ENCODE assay signal across 28 cellular contexts in the genomic region with DNA sequence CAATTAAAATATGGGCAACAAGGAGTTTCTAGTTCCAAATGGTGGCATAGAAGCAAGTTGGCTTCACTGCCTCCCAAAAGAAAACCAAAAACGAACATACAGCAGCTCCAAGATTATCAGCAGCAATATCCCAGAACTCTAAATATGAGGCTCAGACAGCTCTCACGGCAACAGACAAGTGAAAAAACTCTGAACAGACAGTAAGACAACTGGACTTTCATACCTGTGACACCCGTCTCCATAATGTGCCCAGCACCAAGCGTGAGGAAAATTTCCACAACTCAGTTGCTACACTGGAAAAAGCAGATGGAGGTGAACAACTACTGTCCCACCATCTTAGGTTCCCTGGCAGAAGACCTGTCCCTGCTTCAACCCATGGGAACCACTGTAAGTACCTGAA. TPM values are rescaled to one million over a fixed set of nuclear protein-coding genes. Genes with fewer than 3 reads are reported as not detected.
"Had no signal": no experiment of that assay in that cellular context is flagged by ENCODE, and none has a peak within 500 bp of the region (broad histone marks: within the 10 kb centered on the region; RNA-seq: fewer than 3 reads in every experiment).

No MANE protein-coding gene starts in this region.

- H3K27me3 Mint-ChIP-seq: activated CD4-positive, alpha-beta T cell treated with anti-CD3 and anti-CD28 coated beads for 36 hours; activated naive CD4-positive, alpha-beta T cell treated with anti-CD3 and anti-CD28 coated beads, Interleukin-2, amount 50 U/mL, for 24 hours; activated T-cell treated with anti-CD3 and anti-CD28 coated beads, Interleukin-2, amount 50 U/mL, for 24 hours had no signal

- H3K4me3 ChIP-seq: ascending aorta had no signal

- H3K27ac ChIP-seq: ascending aorta, RWPE1 had no signal

- H3K9me3 Mint-ChIP-seq: activated naive CD4-positive, alpha-beta T cell treated with anti-CD3 and anti-CD28 coated beads, Interleukin-2, amount 50 U/mL, for 24 hours had no signal

- H3K4me3 Mint-ChIP-seq: activated CD4-positive, alpha-beta T cell treated with anti-CD3 and anti-CD28 coated beads for 36 hours; activated CD4-positive, alpha-beta T cell treated with anti-CD3 and anti-CD28 coated beads, Interleukin-2, amount 10 ng/mL, durations not matched to agents 7 days and 5 days; activated CD8-positive, alpha-beta T cell treated with anti-CD3 and anti-CD28 coated beads, Interleukin-2, amount 10 ng/mL, durations not matched to agents 7 days and 5 days; activated naive CD4-positive, alpha-beta T cell treated with anti-CD3 and anti-CD28 coated beads, Interleukin-2, amount 50 U/mL, for 24 hours; activated naive CD8-positive, alpha-beta T cell treated with anti-CD3 and anti-CD28 coated beads, Interleukin-2, amount 10 ng/mL, durations not matched to agents 7 days and 5 days; activated T-cell treated with anti-CD3 and anti-CD28 coated beads, Interleukin-2, amount 50 U/mL, for 24 hours; T-helper 1 cell treated with Interleukin-12 subunit alpha and Interleukin-12 subunit beta and Interleukin-4 antibody, amounts not matched to agents 30 μg/mL and 1 μg/mL, for 36 hours; T-helper 2 cell treated with Interferon-gamma antibody and Interleukin-4, amounts not matched to agents 5 μg/mL and 100 μg/mL, for 36 hours; WTC11 had no signal

- DNase-seq: activated CD4-positive, alpha-beta T cell treated with anti-CD3 and anti-CD28 coated beads for 36 hours; activated CD4-positive, alpha-beta T cell treated with anti-CD3 and anti-CD28 coated beads, Interleukin-2, amount 10 ng/mL, durations not matched to agents 7 days and 5 days; activated CD4-positive, alpha-beta T cell treated with anti-CD3 and anti-CD28 coated beads, Interleukin-2, amount 50 U/mL, for 48 hours; activated CD8-positive, alpha-beta T cell treated with anti-CD3 and anti-CD28 coated beads, Interleukin-2, amount 10 ng/mL, durations not matched to agents 7 days and 5 days; activated gamma-delta T cell; activated naive CD4-positive, alpha-beta T cell treated with Interleukin-2 at 50 U/mL for 16 hours; activated naive CD8-positive, alpha-beta T cell treated with anti-CD3 and anti-CD28 coated beads, Interleukin-2, amount 10 ng/mL, durations not matched to agents 7 days and 5 days; activated T-cell treated with anti-CD3 and anti-CD28 coated beads, Interleukin-2, amount 50 U/mL, for 24 hours; amygdala; Karpas-422; KBM-7; NCI-H1048; NCI-H1436; NCI-H1694; NCI-H2029; NCI-H2171; NCI-H446; NCI-H510A treated with DMSO at 0.1 percent for 48 hours; Right ventricle myocardium superior had no signal

- H3K36me3 ChIP-seq: ascending aorta had no signal

- H3K27me3 ChIP-seq: ascending aorta had no signal

- ATAC-seq: activated CD4-positive, alpha-beta T cell treated with anti-CD3 and anti-CD28 coated beads for 36 hours; activated CD4-positive, CD25-positive, alpha-beta regulatory T cell treated with anti-CD3 and anti-CD28 coated beads, Interleukin-2, amount 50 U/mL, for 24 hours; activated CD8-positive, alpha-beta T cell treated with anti-CD3 and anti-CD28 coated beads, Interleukin-2, amount 10 ng/mL, durations not matched to agents 7 days and 5 days had no signal

- H3K4me1 Mint-ChIP-seq: activated CD4-positive, alpha-beta T cell treated with anti-CD3 and anti-CD28 coated beads for 36 hours; activated naive CD4-positive, alpha-beta T cell treated with anti-CD3 and anti-CD28 coated beads, Interleukin-2, amount 50 U/mL, for 24 hours; WTC11 had no signal

- H3K4me1 ChIP-seq: ascending aorta had no signal

- H3K27ac Mint-ChIP-seq: activated CD4-positive, alpha-beta T cell treated with anti-CD3 and anti-CD28 coated beads for 36 hours; activated CD4-positive, alpha-beta T cell treated with anti-CD3 and anti-CD28 coated beads, Interleukin-2, amount 10 ng/mL, durations not matched to agents 7 days and 5 days; activated CD8-positive, alpha-beta T cell treated with anti-CD3 and anti-CD28 coated beads, Interleukin-2, amount 10 ng/mL, durations not matched to agents 7 days and 5 days; activated naive CD4-positive, alpha-beta T cell treated with anti-CD3 and anti-CD28 coated beads, Interleukin-2, amount 50 U/mL, for 24 hours; activated naive CD8-positive, alpha-beta T cell treated with anti-CD3 and anti-CD28 coated beads, Interleukin-2, amount 10 ng/mL, durations not matched to agents 7 days and 5 days; activated T-cell treated with anti-CD3 and anti-CD28 coated beads, Interleukin-2, amount 50 U/mL, for 24 hours; activated T-helper 2 cell treated with anti-CD3 and anti-CD28 coated beads, Interferon-gamma antibody, Interleukin-2, Interleukin-4, amounts not matched to agents 10 μg/mL and 5 μg/mL and 100 μg/mL, durations not matched to agents 14 hours and 24 hours and 36 hours; T-helper 1 cell treated with Interleukin-12 subunit alpha and Interleukin-12 subunit beta and Interleukin-4 antibody, amounts not matched to agents 30 μg/mL and 1 μg/mL, for 36 hours; T-helper 2 cell treated with Interferon-gamma antibody and Interleukin-4, amounts not matched to agents 5 μg/mL and 100 μg/mL, for 36 hours; WTC11 had no signal

RNA-seq across cellular contexts. Expression of a gene that starts 39.9 kb away (rescaled TPM):
- total RNA-seq: cardiac septum, Right ventricle myocardium superior had no signal
